In the genomic region with DNA sequence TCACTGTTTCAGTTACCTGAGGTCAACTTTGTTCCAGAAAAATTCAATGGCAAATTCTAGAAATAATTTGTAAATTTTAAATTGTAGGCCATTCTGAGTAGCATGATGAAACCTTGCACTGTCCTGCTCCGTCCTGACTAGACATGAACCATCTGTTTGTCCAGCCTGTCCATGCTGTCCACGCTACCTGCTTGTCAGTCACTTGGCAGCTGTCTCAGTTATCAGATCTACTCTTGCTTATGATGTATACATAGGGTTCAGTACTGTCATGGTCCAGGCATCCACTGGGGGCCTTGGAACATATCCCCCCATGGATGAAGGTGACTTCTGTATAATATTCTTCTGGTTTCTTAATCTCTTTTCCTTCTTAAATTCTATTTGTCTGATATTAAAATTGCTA, we compare ENCODE assay signal across 14 cellular contexts. TPM values are rescaled to one million over a fixed set of nuclear protein-coding genes. Genes with fewer than 3 reads are reported as not detected.
A peak's percentile ranks its signal among the peaks of the same experiment; 100 is the strongest.
DNase-seq lines count a peak whose midpoint lies in the region; ATAC-seq and TF ChIP-seq lines count a peak whose summit lies in the region.
"Had no signal": no experiment of that assay in that cellular context is flagged by ENCODE, and none has a peak within 500 bp of the region (broad histone marks: within the 10 kb centered on the region; RNA-seq: fewer than 3 reads in every experiment).

No MANE protein-coding gene starts in this region.

- H3K36me3 Mint-ChIP-seq in T-helper 17 cell (ENCODE audit: low read depth) (no peaks in the 10 kb centered on the region), glutamatergic neuron (ENCODE audit: unreplicated experiment) (no peaks in the 10 kb centered on the region)
- no peaks in the 10 kb centered on the region for H3K36me3 Mint-ChIP-seq in stimulated activated naive B cell treated with anti-CD40 and anti-IgM and Interleukin-4, amounts not matched to agents 10 μg/mL and 1 μg/mL and 100 μg/mL, for 72 hours

- H3K4me3 Mint-ChIP-seq in T-helper 17 cell = no peak overlapping the region
- no peak overlapping the region for H3K4me3 Mint-ChIP-seq in glutamatergic neuron (ENCODE audit: unreplicated experiment)
- H3K4me3 Mint-ChIP-seq in stimulated activated naive B cell treated with anti-CD40 and anti-IgM and Interleukin-4, amounts not matched to agents 10 μg/mL and 1 μg/mL and 100 μg/mL, for 72 hours = no peak overlapping the region
- H3K4me3 Mint-ChIP-seq: CD4-positive, alpha-beta T cell; H9 had no signal

- H3K9me3 Mint-ChIP-seq in glutamatergic neuron (ENCODE audit: unreplicated experiment) = peaks cover 3% of the 10 kb centered on the region
- H3K9me3 Mint-ChIP-seq in stimulated activated naive B cell treated with anti-CD40 and anti-IgM and Interleukin-4, amounts not matched to agents 10 μg/mL and 1 μg/mL and 100 μg/mL, for 72 hours = no peaks in the 10 kb centered on the region
- H3K9me3 Mint-ChIP-seq: CD4-positive, alpha-beta T cell; H9 had no signal

- peak overlapping the region; percentile 63 for H3K27ac Mint-ChIP-seq in T-helper 17 cell
- peak overlapping the region; percentile 8 for H3K27ac Mint-ChIP-seq in glutamatergic neuron (ENCODE audit: unreplicated experiment)
- peak overlapping the region; percentile 48 for H3K27ac Mint-ChIP-seq in stimulated activated naive B cell treated with anti-CD40 and anti-IgM and Interleukin-4, amounts not matched to agents 10 μg/mL and 1 μg/mL and 100 μg/mL, for 72 hours
- H3K27ac Mint-ChIP-seq: CD4-positive, alpha-beta T cell; H9 had no signal

- no peak for ATAC-seq in T-helper 17 cell
- ATAC-seq in stimulated activated naive B cell treated with anti-CD40 and anti-IgM and Interleukin-4, amounts not matched to agents 10 μg/mL and 1 μg/mL and 100 μg/mL, for 72 hours (replicated peaks) = no peak
- no peak for ATAC-seq in GM18868 (IDR thresholded peaks at IDR 0.05; ENCODE audit: unreplicated experiment)

- no peaks in the 10 kb centered on the region for H3K9me3 ChIP-seq in T-helper 17 cell (ENCODE audit: control insufficient read depth, low read length, poor library complexity, severe bottlenecking)
- H3K9me3 ChIP-seq: Caco-2 had no signal

- peak; percentile 21 for DNase-seq in NCI-H69 (lab: John Stamatoyannopoulos, UW)
- DNase-seq in T-helper 17 cell = no peak
- no peak for DNase-seq in glutamatergic neuron
- no peak for DNase-seq in stimulated activated naive B cell treated with anti-CD40 and anti-IgM and Interleukin-4, amounts not matched to agents 10 μg/mL and 1 μg/mL and 100 μg/mL, for 72 hours
- no peak for DNase-seq in LoVo (ENCODE audit: low spot score)
- DNase-seq: ACHN; AML-193; Caco-2; CD4-positive, alpha-beta T cell; DMS153; DMS79; GDM1; H9 had no signal

- H3K4me1 Mint-ChIP-seq in T-helper 17 cell (peaks cover 5% of the 10 kb centered on the region), glutamatergic neuron (ENCODE audit: low read depth, unreplicated experiment) (peaks cover 10% of the 10 kb centered on the region)
- H3K4me1 Mint-ChIP-seq in stimulated activated naive B cell treated with anti-CD40 and anti-IgM and Interleukin-4, amounts not matched to agents 10 μg/mL and 1 μg/mL and 100 μg/mL, for 72 hours = peaks cover 7 to 22% of the 10 kb centered on the region in 2 donors
- H3K4me1 Mint-ChIP-seq: H9 had no signal

- H3K27me3 Mint-ChIP-seq in T-helper 17 cell (no peaks in the 10 kb centered on the region), glutamatergic neuron (ENCODE audit: unreplicated experiment) (peaks cover 4% of the 10 kb centered on the region)
- H3K27me3 Mint-ChIP-seq in stimulated activated naive B cell treated with anti-CD40 and anti-IgM and Interleukin-4, amounts not matched to agents 10 μg/mL and 1 μg/mL and 100 μg/mL, for 72 hours = no peaks in the 10 kb centered on the region
- H3K27me3 Mint-ChIP-seq: CD4-positive, alpha-beta T cell had no signal

- TF ChIP-seq CTCF in glutamatergic neuron (IDR thresholded peaks at IDR 0.05; ENCODE audit: partially characterized antibody, unreplicated experiment) = no peak

RNA-seq across cellular contexts. Expression of gene EVL, which starts 14.1 kb away (rescaled TPM):
- total RNA-seq in T-helper 17 cell (100 to 1,000 TPM; 793 to 831 TPM), glutamatergic neuron (ENCODE audit: unreplicated experiment) (381 TPM)

Comparison
In these comparisons a context has a peak if more than half of its experiments do, and no peak if none do; other contexts are left out.
1. H3K27ac Mint-ChIP-seq: peak in every context shown above with its lines; median percentile 63 in T-helper 17 cell; 48 in stimulated activated naive B cell treated with anti-CD40 and anti-IgM and Interleukin-4, amounts not matched to agents 10 μg/mL and 1 μg/mL and 100 μg/mL, for 72 hours; 8 in glutamatergic neuron.